Comparison of ENCODE assay signal across 8 cellular contexts in genomic region chr22:35930933-35931332, GRCh38.
DNase-seq lines count a peak whose midpoint lies in the region; ATAC-seq, FAIRE-seq and TF ChIP-seq lines count a peak whose summit lies in the region.

No MANE protein-coding gene starts in this region.

- no peak overlapping the region for H3K18ac ChIP-seq in neuronal stem cell (ENCODE audit: low read length)

- no peak overlapping the region for H3K23ac ChIP-seq in neuronal stem cell (ENCODE audit: low read depth, low read length, poor library complexity)

- H3K36me3 Mint-ChIP-seq in mesothelial cell of epicardium = no peaks in the 10 kb centered on the region

- H3K36me3 ChIP-seq in HCT116 (ENCODE audit: control insufficient read depth in 1 of 2, insufficient read depth in 2 of 2, low read length in 2 of 2) = no peaks in the 10 kb centered on the region
- H3K36me3 ChIP-seq in neuronal stem cell (replicated peaks in 1 of 2; ENCODE audit: control insufficient read depth in 2 of 2, insufficient read depth in 2 of 2, low read length in 2 of 2) = peaks cover 0 to 31% of the 10 kb centered on the region in 2 donors

- no peaks in the 10 kb centered on the region for H3K79me1 ChIP-seq in neuronal stem cell (ENCODE audit: low read depth, low read length)

- CTCF ChIA-PET in HCT116 (lab: Charles Lee) = interaction anchor here (0.6 to 2.8 kb wide), 6 partner anchors 15 to 300 kb away, joined by 3 to 28 read pairs (median 6); no protein-coding TSS in a partner anchor

- H4K91ac ChIP-seq in neuronal stem cell (ENCODE audit: low read depth, low read length, poor library complexity) = no peak overlapping the region

- DNase-seq in CMK (ENCODE audit: low read depth) = peak; percentile 11
- DNase-seq in HCT116 (ENCODE audit: low read depth, low spot score) = peak; percentile 44
- peak; percentile 60 for DNase-seq in RCC 7860 (ENCODE audit: low spot score)
- peak; percentile 61 for DNase-seq in erythroblast (lab: John Stamatoyannopoulos, UW)
- DNase-seq in neuronal stem cell (ENCODE audit: low spot score) = peak; percentile 20
- DNase-seq in mesothelial cell of epicardium (ENCODE audit: low spot score in 2 of 2, unreplicated experiment in 2 of 2) = no peak

- H2AK5ac ChIP-seq in neuronal stem cell (ENCODE audit: low read depth, low read length) = no peak overlapping the region

- TF ChIP-seq POLR2A in HCT116 (IDR thresholded peaks at IDR 0.05; ENCODE audit: borderline replicate concordance, extremely low read depth, insufficient read depth, insufficient read length) = no peak
- TF ChIP-seq POLR2A in erythroblast (IDR thresholded peaks at IDR 0.05; ENCODE audit: low read length) = no peak

- H3K9me3 ChIP-seq in HCT116 (ENCODE audit: control insufficient read depth in 1 of 2, insufficient read depth in 1 of 2, low read depth in 1 of 2, low read length in 2 of 2) (no peaks in the 10 kb centered on the region), neuronal stem cell (replicated peaks in 1 of 2; ENCODE audit: control insufficient read depth in 2 of 2, insufficient read depth in 1 of 2, low read depth in 1 of 2, low read length in 2 of 2) (no peaks in the 10 kb centered on the region)

- BruUV-seq in HCT116 (replicated peaks; lab: Mats Ljungman, UMichigan) = no TSS peak

- H2BK5ac ChIP-seq in neuronal stem cell (ENCODE audit: low read length) = no peak overlapping the region

- H3K79me2 ChIP-seq in HCT116 (ENCODE audit: insufficient read depth, low read length) = peaks cover 9% of the 10 kb centered on the region; the same call in 1 of the 2 replicates

- no peak overlapping the region for H2BK120ac ChIP-seq in neuronal stem cell (ENCODE audit: low read depth, low read length)

- RAD21 ChIA-PET in HCT116 (lab: Charles Lee; ENCODE audit: low non-redundant PET in 1 of 2, low total read pairs in 2 of 2, uncharacterized antibody in 2 of 2, unreplicated experiment in 2 of 2) = interaction anchor here (0.8 to 1.7 kb wide), 3 partner anchors 135 to 193 kb away, joined by 3 to 4 read pairs (median 4); no protein-coding TSS in a partner anchor

- H3K27ac ChIP-seq in HCT116 (ENCODE audit: low read depth, low read length) (no peak overlapping the region), neuronal stem cell (replicated peaks; ENCODE audit: low read length) (no peak overlapping the region)

- H3K4me3 Mint-ChIP-seq in mesothelial cell of epicardium = no peak overlapping the region

- H4K8ac ChIP-seq in neuronal stem cell (ENCODE audit: low read depth, low read length) = no peak overlapping the region

- no peak overlapping the region for H3K9ac ChIP-seq in HCT116 (ENCODE audit: low read length)
- H3K9ac ChIP-seq in neuronal stem cell (ENCODE audit: low read depth, low read length, poor library complexity) = no peak overlapping the region

- no peaks in the 10 kb centered on the region for H4K20me1 ChIP-seq in HCT116 (ENCODE audit: insufficient read depth)

- no peaks in the 10 kb centered on the region for H3K9me2 ChIP-seq in HCT116 (ENCODE audit: insufficient read depth)

- peak; percentile 81 for TF ChIP-seq RAD21 in HCT116 (IDR thresholded peaks at IDR 0.05; ENCODE audit: low read depth)

- TF ChIP-seq CTCF in HCT116 (IDR thresholded peaks at IDR 0.05 in 2 of 3, conservative IDR thresholded peaks at IDR 0.05 in 1 of 3; ENCODE audit: borderline replicate concordance in 1 of 3, insufficient read depth in 1 of 3, low read depth in 2 of 3, low read length in 2 of 3) (peak; percentile 54 to 85 (median 64)), mesothelial cell of epicardium (IDR thresholded peaks at IDR 0.05; ENCODE audit: unreplicated experiment) (no peak)

- no peak overlapping the region for H2BK15ac ChIP-seq in neuronal stem cell (ENCODE audit: low read length)

- H3K4me3 ChIP-seq in HCT116 (replicated peaks in 1 of 2; ENCODE audit: low read depth in 1 of 2, low read length in 2 of 2) (no peak overlapping the region), neuronal stem cell (ENCODE audit: low read length in 2 of 2) (no peak overlapping the region)

- H3K4me1 ChIP-seq in HCT116 (ENCODE audit: control insufficient read depth in 1 of 2, insufficient read depth in 2 of 2, low read length in 2 of 2) = no peaks in the 10 kb centered on the region
- peaks cover 0 to 3% of the 10 kb centered on the region in 2 donors for H3K4me1 ChIP-seq in neuronal stem cell (ENCODE audit: control insufficient read depth in 2 of 2, insufficient read depth in 1 of 2, low read depth in 1 of 2, low read length in 2 of 2)

- peak; percentile 47 for FAIRE-seq in RCC 7860 (lab: Jason Lieb, UNC)

- H2AFZ ChIP-seq in HCT116 (ENCODE audit: low read depth, low read length, poor library complexity, severe bottlenecking) = no peak overlapping the region
- H2AFZ ChIP-seq in neuronal stem cell (ENCODE audit: low read length) = no peak overlapping the region

- ATAC-seq in HCT116 (peak; percentile 85), GM19023 (IDR thresholded peaks at IDR 0.05; ENCODE audit: unreplicated experiment) (no peak), HG02885 (IDR thresholded peaks at IDR 0.05; ENCODE audit: poor library complexity, unreplicated experiment) (no peak)

- no peak overlapping the region for H3K27ac Mint-ChIP-seq in mesothelial cell of epicardium

- peaks cover 10% of the 10 kb centered on the region for H3K4me1 Mint-ChIP-seq in mesothelial cell of epicardium

- H3K27me3 ChIP-seq in HCT116 (ENCODE audit: insufficient read depth, low read length) (no peaks in the 10 kb centered on the region), neuronal stem cell (ENCODE audit: control insufficient read depth in 3 of 3, insufficient read depth in 3 of 3, low read depth in 1 of 3, low read length in 3 of 3) (no peaks in the 10 kb centered on the region)

- H3K4ac ChIP-seq in neuronal stem cell (ENCODE audit: low read length) = no peak overlapping the region

- H3K27me3 Mint-ChIP-seq in mesothelial cell of epicardium (ENCODE audit: low read depth) = no peaks in the 10 kb centered on the region

- POLR2A ChIA-PET in HCT116 (lab: Charles Lee) = no interaction called here

- no peak overlapping the region for H3K14ac ChIP-seq in neuronal stem cell (ENCODE audit: low read length)

- H3K9me3 Mint-ChIP-seq in mesothelial cell of epicardium = no peaks in the 10 kb centered on the region

- intact Hi-C loops in HCT116 (cut with micrococcal nuclease) = loop anchor here (1.0 kb wide), 2 partner anchors 135 to 193 kb away; no protein-coding TSS in a partner anchor

- no peak overlapping the region for H2BK12ac ChIP-seq in neuronal stem cell (ENCODE audit: low read length)

- H3K4me2 ChIP-seq in HCT116 (ENCODE audit: low read length) (no peak overlapping the region), neuronal stem cell (ENCODE audit: insufficient read depth, low read length, poor library complexity, severe bottlenecking) (no peak overlapping the region)

TF ChIP-seq in HCT116, 20 proteins besides CTCF, POLR2A, EP300 and RAD21:
- TF ChIP-seq ZNF274 (IDR thresholded peaks at IDR 0.05; ENCODE audit: low read depth, low read length) = no peak
- TF ChIP-seq CEBPB (IDR thresholded peaks at IDR 0.05; ENCODE audit: low read depth) = no peak
- TF ChIP-seq ZBTB33 (IDR thresholded peaks at IDR 0.05; ENCODE audit: extremely low read depth, insufficient replicate concordance, low read length) = no peak
- peak; percentile 21; the same call in 1 of the 2 replicates for TF ChIP-seq CBX3 (IDR thresholded peaks at IDR 0.05; ENCODE audit: low read depth)
TF ChIP-seq in HCT116: peak in this region for 1.

Comparison
In these comparisons a context has a peak if more than half of its experiments do, and no peak if none do; other contexts are left out.
1. DNase-seq: peak in CMK (single experiment), HCT116 (single experiment), RCC 7860 (single experiment), erythroblast (2 of 2) and neuronal stem cell (single experiment); none in mesothelial cell of epicardium (0 of 2).